1 cellular context compared by ENCODE assay signal in the genomic region with DNA sequence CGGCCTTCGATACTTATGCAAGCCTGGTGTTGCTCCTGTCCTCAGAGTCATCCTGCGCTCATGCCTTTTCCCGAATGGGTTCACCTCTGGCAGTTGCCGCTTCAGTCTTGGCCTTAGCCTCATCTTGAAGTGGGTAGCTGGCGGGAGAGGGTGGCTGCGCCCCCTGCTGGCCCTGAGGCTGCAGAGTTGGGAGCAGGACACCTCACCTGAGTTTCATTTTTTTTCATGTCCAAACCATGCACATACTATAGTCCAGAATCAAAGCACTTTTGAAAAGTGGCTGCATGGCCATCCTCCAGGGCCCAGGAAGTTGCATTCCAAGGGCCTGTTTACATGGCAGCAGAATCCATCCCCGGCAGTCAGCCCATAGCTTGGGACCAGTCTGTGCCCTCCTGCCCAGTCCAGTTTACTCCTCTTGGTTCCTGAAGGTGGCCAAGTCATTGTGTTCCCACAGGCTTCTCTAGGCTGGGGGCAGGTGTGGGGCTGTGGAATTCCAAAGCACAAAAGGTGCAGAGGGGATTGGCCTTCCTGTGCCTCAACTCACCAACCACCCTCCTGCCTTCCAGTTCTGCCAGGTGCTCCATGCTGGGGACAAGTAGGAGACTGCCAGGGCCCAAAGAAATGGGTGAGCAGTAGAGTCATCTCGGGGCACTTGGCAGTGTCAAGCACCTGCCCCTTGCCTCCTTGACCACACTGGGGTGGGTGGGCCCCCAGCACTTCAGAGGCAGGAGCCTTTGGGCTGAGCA.
TF ChIP-seq lines count a peak whose summit lies in the region.

No MANE protein-coding gene starts in this region.

TF ChIP-seq in WTC11, 78 proteins besides CTCF, POLR2A, EP300 and RAD21 (continued from another document):
- TF ChIP-seq, protein P1, sequence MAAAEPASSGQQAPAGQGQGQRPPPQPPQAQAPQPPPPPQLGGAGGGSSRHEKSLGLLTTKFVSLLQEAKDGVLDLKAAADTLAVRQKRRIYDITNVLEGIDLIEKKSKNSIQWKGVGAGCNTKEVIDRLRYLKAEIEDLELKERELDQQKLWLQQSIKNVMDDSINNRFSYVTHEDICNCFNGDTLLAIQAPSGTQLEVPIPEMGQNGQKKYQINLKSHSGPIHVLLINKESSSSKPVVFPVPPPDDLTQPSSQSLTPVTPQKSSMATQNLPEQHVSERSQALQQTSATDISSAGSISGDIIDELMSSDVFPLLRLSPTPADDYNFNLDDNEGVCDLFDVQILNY (CRISPR knock-in tag; IDR thresholded peaks at IDR 0.05) = 0 out of 2 replicates have a peak, but pooled peaks have one; percentile 14
- TF ChIP-seq, protein P2, sequence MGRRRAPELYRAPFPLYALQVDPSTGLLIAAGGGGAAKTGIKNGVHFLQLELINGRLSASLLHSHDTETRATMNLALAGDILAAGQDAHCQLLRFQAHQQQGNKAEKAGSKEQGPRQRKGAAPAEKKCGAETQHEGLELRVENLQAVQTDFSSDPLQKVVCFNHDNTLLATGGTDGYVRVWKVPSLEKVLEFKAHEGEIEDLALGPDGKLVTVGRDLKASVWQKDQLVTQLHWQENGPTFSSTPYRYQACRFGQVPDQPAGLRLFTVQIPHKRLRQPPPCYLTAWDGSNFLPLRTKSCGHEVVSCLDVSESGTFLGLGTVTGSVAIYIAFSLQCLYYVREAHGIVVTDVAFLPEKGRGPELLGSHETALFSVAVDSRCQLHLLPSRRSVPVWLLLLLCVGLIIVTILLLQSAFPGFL (CRISPR knock-in tag; IDR thresholded peaks at IDR 0.05; ENCODE audit: borderline replicate concordance) = no peak
- TF ChIP-seq CREM (CRISPR knock-in tag; IDR thresholded peaks at IDR 0.05) (peak; percentile 45; the same call in 1 of the 2 replicates), TP53 (CRISPR knock-in tag; IDR thresholded peaks at IDR 0.05) (no peak), ARID4B (CRISPR knock-in tag; IDR thresholded peaks at IDR 0.05; ENCODE audit: borderline replicate concordance) (peak; percentile 44), ZNF671 (CRISPR knock-in tag; IDR thresholded peaks at IDR 0.05) (0 out of 2 replicates have a peak, but pooled peaks have one; percentile 26), FOXK1 (CRISPR knock-in tag; IDR thresholded peaks at IDR 0.05) (0 out of 2 replicates have a peak, but pooled peaks have one; percentile 24), CBFB (CRISPR knock-in tag; IDR thresholded peaks at IDR 0.05; ENCODE audit: low read depth) (no peak), PRRX2 (CRISPR knock-in tag; IDR thresholded peaks at IDR 0.05) (0 out of 2 replicates have a peak, but pooled peaks have one; percentile 30), CDX4 (CRISPR knock-in tag; IDR thresholded peaks at IDR 0.05; ENCODE audit: borderline replicate concordance) (no peak), CREB1 (CRISPR knock-in tag; IDR thresholded peaks at IDR 0.05) (0 out of 2 replicates have a peak, but pooled peaks have one; percentile 31), NFYB (CRISPR knock-in tag; conservative IDR thresholded peaks at IDR 0.05; ENCODE audit: low read depth) (peak; percentile 26; the same call in 1 of the 2 replicates), MYBL2 (CRISPR knock-in tag; IDR thresholded peaks at IDR 0.05) (0 out of 2 replicates have a peak, but pooled peaks have one; percentile 26)
- TF ChIP-seq, protein P3, sequence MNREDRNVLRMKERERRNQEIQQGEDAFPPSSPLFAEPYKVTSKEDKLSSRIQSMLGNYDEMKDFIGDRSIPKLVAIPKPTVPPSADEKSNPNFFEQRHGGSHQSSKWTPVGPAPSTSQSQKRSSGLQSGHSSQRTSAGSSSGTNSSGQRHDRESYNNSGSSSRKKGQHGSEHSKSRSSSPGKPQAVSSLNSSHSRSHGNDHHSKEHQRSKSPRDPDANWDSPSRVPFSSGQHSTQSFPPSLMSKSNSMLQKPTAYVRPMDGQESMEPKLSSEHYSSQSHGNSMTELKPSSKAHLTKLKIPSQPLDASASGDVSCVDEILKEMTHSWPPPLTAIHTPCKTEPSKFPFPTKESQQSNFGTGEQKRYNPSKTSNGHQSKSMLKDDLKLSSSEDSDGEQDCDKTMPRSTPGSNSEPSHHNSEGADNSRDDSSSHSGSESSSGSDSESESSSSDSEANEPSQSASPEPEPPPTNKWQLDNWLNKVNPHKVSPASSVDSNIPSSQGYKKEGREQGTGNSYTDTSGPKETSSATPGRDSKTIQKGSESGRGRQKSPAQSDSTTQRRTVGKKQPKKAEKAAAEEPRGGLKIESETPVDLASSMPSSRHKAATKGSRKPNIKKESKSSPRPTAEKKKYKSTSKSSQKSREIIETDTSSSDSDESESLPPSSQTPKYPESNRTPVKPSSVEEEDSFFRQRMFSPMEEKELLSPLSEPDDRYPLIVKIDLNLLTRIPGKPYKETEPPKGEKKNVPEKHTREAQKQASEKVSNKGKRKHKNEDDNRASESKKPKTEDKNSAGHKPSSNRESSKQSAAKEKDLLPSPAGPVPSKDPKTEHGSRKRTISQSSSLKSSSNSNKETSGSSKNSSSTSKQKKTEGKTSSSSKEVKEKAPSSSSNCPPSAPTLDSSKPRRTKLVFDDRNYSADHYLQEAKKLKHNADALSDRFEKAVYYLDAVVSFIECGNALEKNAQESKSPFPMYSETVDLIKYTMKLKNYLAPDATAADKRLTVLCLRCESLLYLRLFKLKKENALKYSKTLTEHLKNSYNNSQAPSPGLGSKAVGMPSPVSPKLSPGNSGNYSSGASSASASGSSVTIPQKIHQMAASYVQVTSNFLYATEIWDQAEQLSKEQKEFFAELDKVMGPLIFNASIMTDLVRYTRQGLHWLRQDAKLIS (CRISPR knock-in tag; IDR thresholded peaks at IDR 0.05; ENCODE audit: borderline replicate concordance) = no peak
- TF ChIP-seq, protein P4, sequence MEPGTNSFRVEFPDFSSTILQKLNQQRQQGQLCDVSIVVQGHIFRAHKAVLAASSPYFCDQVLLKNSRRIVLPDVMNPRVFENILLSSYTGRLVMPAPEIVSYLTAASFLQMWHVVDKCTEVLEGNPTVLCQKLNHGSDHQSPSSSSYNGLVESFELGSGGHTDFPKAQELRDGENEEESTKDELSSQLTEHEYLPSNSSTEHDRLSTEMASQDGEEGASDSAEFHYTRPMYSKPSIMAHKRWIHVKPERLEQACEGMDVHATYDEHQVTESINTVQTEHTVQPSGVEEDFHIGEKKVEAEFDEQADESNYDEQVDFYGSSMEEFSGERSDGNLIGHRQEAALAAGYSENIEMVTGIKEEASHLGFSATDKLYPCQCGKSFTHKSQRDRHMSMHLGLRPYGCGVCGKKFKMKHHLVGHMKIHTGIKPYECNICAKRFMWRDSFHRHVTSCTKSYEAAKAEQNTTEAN (CRISPR knock-in tag; IDR thresholded peaks at IDR 0.05) = 0 out of 2 replicates have a peak, but pooled peaks have one; percentile 29
